ENCODE assay signal across 2 cellular contexts in the genomic region with DNA sequence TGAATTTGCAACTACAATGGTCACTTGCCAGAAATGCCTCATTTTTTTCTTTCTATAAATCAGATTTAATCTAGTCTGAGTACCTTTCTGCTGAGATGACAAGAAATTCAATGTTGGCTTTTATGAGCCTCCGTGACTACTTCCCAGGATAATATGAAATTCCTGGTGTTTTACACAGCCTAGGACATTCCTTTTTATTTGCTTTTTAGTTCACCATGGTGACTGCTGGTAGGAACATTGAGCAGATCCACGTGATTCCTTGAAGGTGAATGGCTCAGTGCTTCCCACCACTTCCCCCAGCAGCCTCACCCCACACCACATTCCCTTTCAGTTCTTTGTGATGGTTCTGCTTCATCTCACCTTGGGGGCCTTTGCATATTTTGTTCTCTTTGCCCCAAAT.
A peak's percentile ranks its signal among the peaks of the same experiment; 100 is the strongest.
TF ChIP-seq lines count a peak whose summit lies in the region.

No MANE protein-coding gene starts in this region.

TF ChIP-seq in A549, 52 proteins besides CTCF, POLR2A, EP300 and RAD21:
- TF ChIP-seq MAFK (IDR thresholded peaks at IDR 0.05; ENCODE audit: partially characterized antibody) (peak; percentile 93), MYC (IDR thresholded peaks at IDR 0.05; ENCODE audit: borderline replicate concordance, low read length) (no peak)

TF ChIP-seq in GM23338, 12 proteins besides CTCF, POLR2A, EP300 and RAD21:
- TF ChIP-seq ZNF114 (CRISPR knock-in tag; IDR thresholded peaks at IDR 0.05) (no peak), STAT1 (IDR thresholded peaks at IDR 0.05; ENCODE audit: unreplicated experiment) (no peak)
